In the genomic region with DNA sequence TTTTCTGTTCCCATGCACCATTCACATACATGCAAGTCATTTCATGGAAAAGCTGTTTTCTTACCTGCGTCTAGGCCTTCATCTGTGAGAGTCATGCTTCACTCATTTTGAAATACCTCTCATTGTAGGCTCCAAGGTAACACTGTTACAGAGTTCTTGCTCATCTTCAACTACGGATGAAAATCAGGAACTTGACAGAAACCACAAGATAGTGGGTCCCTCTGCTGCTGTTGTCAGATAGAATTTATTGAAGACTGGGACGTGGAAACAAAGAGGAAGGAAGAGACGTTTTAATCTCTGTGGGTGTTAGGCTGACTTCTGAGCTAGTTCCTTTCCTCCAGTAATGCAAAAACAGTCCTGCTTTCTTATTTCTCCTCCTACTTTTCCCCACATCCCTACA, we compare ENCODE assay signal across 1 cellular context.
TF ChIP-seq lines count a peak whose summit lies in the region.

P2RY14 (minus strand) TSS at position 320 of the 400 bp plus-strand sequence. CDS start 64,226 bp downstream, outside the sequence.

TF ChIP-seq in IMR-90, 13 proteins besides CTCF, POLR2A, EP300 and RAD21:
- TF ChIP-seq MAZ (IDR thresholded peaks at IDR 0.05; ENCODE audit: borderline replicate concordance, low read depth, low read length) (no peak), RFX5 (IDR thresholded peaks at IDR 0.05; ENCODE audit: low read depth, low read length) (no peak), NFE2L2 (IDR thresholded peaks at IDR 0.05; ENCODE audit: low read depth, low read length) (no peak), SMC3 (IDR thresholded peaks at IDR 0.05; ENCODE audit: low read depth, low read length) (no peak), BHLHE40 (IDR thresholded peaks at IDR 0.05; ENCODE audit: low read depth, low read length) (no peak), CHD1 (IDR thresholded peaks at IDR 0.05; ENCODE audit: low read depth, low read length) (no peak), MAFK (IDR thresholded peaks at IDR 0.05; ENCODE audit: low read depth, low read length) (no peak), CEBPB (IDR thresholded peaks at IDR 0.05; ENCODE audit: low read depth, low read length) (no peak), RCOR1 (IDR thresholded peaks at IDR 0.05; ENCODE audit: insufficient replicate concordance, low read length) (no peak), FOS (IDR thresholded peaks at IDR 0.05; ENCODE audit: low read depth, low read length) (no peak), MXI1 (IDR thresholded peaks at IDR 0.05; ENCODE audit: borderline replicate concordance, low read depth, low read length) (no peak)
- TF ChIP-seq, protein P1, sequence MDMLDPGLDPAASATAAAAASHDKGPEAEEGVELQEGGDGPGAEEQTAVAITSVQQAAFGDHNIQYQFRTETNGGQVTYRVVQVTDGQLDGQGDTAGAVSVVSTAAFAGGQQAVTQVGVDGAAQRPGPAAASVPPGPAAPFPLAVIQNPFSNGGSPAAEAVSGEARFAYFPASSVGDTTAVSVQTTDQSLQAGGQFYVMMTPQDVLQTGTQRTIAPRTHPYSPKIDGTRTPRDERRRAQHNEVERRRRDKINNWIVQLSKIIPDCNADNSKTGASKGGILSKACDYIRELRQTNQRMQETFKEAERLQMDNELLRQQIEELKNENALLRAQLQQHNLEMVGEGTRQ (IDR thresholded peaks at IDR 0.05; ENCODE audit: low read depth, low read length): no peak
- TF ChIP-seq, protein P2, sequence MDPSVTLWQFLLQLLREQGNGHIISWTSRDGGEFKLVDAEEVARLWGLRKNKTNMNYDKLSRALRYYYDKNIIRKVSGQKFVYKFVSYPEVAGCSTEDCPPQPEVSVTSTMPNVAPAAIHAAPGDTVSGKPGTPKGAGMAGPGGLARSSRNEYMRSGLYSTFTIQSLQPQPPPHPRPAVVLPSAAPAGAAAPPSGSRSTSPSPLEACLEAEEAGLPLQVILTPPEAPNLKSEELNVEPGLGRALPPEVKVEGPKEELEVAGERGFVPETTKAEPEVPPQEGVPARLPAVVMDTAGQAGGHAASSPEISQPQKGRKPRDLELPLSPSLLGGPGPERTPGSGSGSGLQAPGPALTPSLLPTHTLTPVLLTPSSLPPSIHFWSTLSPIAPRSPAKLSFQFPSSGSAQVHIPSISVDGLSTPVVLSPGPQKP (IDR thresholded peaks at IDR 0.05; ENCODE audit: borderline replicate concordance, low read depth, low read length): no peak
